In genomic region chr11:61777234-61778090, GRCh38 we compare ENCODE assay signal across 8 cellular contexts.
DNase-seq lines count a peak whose midpoint lies in the region; ATAC-seq and TF ChIP-seq lines count a peak whose summit lies in the region.

No MANE protein-coding gene starts in this region.

- no peaks in the 10 kb centered on the region for H3K9me2 ChIP-seq in DOHH2 (replicated peaks; ENCODE audit: control insufficient read depth, low read length)

- H3K79me2 ChIP-seq in DOHH2 (ENCODE audit: control insufficient read depth, low read length) (no peaks in the 10 kb centered on the region), parathyroid adenoma (no peaks in the 10 kb centered on the region)

- TF ChIP-seq CTCF in DOHH2 (IDR thresholded peaks at IDR 0.05; ENCODE audit: low read depth, low read length, poor library complexity, severe bottlenecking) (no peak), parathyroid adenoma (IDR thresholded peaks at IDR 0.05) (no peak)

- H3K27me3 ChIP-seq in DOHH2 (ENCODE audit: control insufficient read depth, low read length) (peaks cover 11% of the 10 kb centered on the region), parathyroid adenoma (ENCODE audit: control insufficient read depth, insufficient read depth, low read length) (no peaks in the 10 kb centered on the region)

- peaks cover 17% of the 10 kb centered on the region for H3K4me1 ChIP-seq in DOHH2 (ENCODE audit: control insufficient read depth, low read length)
- H3K4me1 ChIP-seq in parathyroid adenoma = no peaks in the 10 kb centered on the region

- H3K4me3 ChIP-seq in DOHH2 (ENCODE audit: low read length) (peak overlapping the region; percentile 51), parathyroid adenoma (ENCODE audit: low read depth, low read length) (no peak overlapping the region)

- DNase-seq in activated CD4-positive, alpha-beta T cell treated with anti-CD3 and anti-CD28 coated beads for 48 hours = peak; percentile 68
- DNase-seq in NCI-H345 treated with DMSO at 0.1 percent for 48 hours (lab: John Stamatoyannopoulos, UW; ENCODE audit: unreplicated experiment) (no peak), medulla oblongata (ENCODE audit: extremely low spot score) (no peak)

- H3K27ac ChIP-seq in DOHH2 (ENCODE audit: low read depth, low read length) (no peak overlapping the region), cingulate gyrus (ENCODE audit: low read depth, low read length) (peak overlapping the region; percentile 81), parathyroid adenoma (no peak overlapping the region)

- no peaks in the 10 kb centered on the region for H4K20me1 ChIP-seq in DOHH2 (ENCODE audit: control insufficient read depth, insufficient read depth, low read depth, low read length)

- H3K4me2 ChIP-seq in DOHH2 (ENCODE audit: low read length) (peak overlapping the region; percentile 70), parathyroid adenoma (ENCODE audit: low read length) (peak overlapping the region; percentile 42)

- ATAC-seq in HG03039 (IDR thresholded peaks at IDR 0.05; ENCODE audit: unreplicated experiment) (no peak), HG03108 (IDR thresholded peaks at IDR 0.05; ENCODE audit: unreplicated experiment) (no peak)

- H3K36me3 ChIP-seq in DOHH2 (ENCODE audit: control insufficient read depth, low read length) (no peaks in the 10 kb centered on the region), parathyroid adenoma (ENCODE audit: control insufficient read depth, insufficient read depth, low read length) (no peaks in the 10 kb centered on the region)

- no peak overlapping the region for H3K9ac ChIP-seq in parathyroid adenoma

- H2AFZ ChIP-seq in parathyroid adenoma = peak overlapping the region; percentile 33

- no peaks in the 10 kb centered on the region for H3F3A ChIP-seq in DOHH2 (ENCODE audit: control insufficient read depth, insufficient read depth)

- H3K9me3 ChIP-seq in DOHH2 (ENCODE audit: control insufficient read depth, insufficient read depth, low read length) (no peaks in the 10 kb centered on the region), parathyroid adenoma (ENCODE audit: control insufficient read depth, low read length) (no peaks in the 10 kb centered on the region)
